ENCODE assay signal across 24 cellular contexts in the genomic region with DNA sequence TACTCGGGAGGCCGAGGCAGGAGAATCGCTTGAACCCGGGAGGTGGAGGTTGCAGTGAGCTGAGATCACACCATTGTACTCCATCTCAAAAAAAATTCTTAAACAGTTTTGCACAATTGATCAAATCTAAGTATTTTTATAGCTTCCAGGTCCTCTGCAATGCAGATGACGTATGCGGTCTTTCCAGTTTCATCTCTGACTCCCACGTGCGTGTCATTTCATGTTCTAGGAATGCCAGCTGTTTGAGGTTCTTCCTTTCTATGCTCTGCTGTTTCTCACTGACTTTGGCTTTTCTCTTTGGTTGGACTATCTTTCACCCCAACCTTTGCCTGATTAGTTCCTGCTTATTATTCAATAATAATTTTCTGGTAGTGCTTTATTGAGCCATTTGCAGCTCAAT. TPM values are rescaled to one million over a fixed set of nuclear protein-coding genes. Genes with fewer than 3 reads are reported as not detected.
"Had no signal": no experiment of that assay in that cellular context is flagged by ENCODE, and none has a peak within 500 bp of the region (broad histone marks: within the 10 kb centered on the region; RNA-seq: fewer than 3 reads in every experiment).

No MANE protein-coding gene starts in this region.

- H3K9me3 Mint-ChIP-seq: activated CD4-positive, alpha-beta T cell treated with anti-CD3 and anti-CD28 coated beads, Interleukin-2, amount 10 ng/mL, durations not matched to agents 24 days and 14 days; activated naive CD4-positive, alpha-beta T cell treated with anti-CD3 and anti-CD28 coated beads, Interleukin-2, amount 50 U/mL, for 72 hours; activated T-cell treated with anti-CD3 and anti-CD28 coated beads, Interleukin-2, amount 50 U/mL, for 72 hours; central memory CD8-positive, alpha-beta T cell; natural killer cell treated with Interleukin-12 subunit alpha and Interleukin-12 subunit beta and Interleukin-15 and Interleukin-18, amount 100 ng/mL, for 72 hours; stimulated activated naive CD8-positive, alpha-beta T cell treated with anti-CD3 and anti-CD28 coated beads, Interleukin-15, Interleukin-2, amounts not matched to agents 100 ng/mL and 50 ng/mL, for 24 hours; T-helper 2 cell treated with Interferon-gamma antibody and Interleukin-4, amounts not matched to agents 5 μg/mL and 100 μg/mL, for 36 hours had no signal

- H3K27ac ChIP-seq: body of pancreas, coronary artery, hepatocyte, spleen, testis had no signal

- H3K4me1 ChIP-seq: body of pancreas, spleen, testis had no signal

- H3K36me3 ChIP-seq: spleen had no signal

- H3K9me3 ChIP-seq: body of pancreas, spleen, testis had no signal

- H3K4me2 ChIP-seq: hepatocyte had no signal

- H3K27ac Mint-ChIP-seq: activated B cell treated with CpG ODN at 0.5 μM for 24 hours; activated CD4-positive, alpha-beta T cell treated with anti-CD3 and anti-CD28 coated beads, Interleukin-2, amount 10 ng/mL, durations not matched to agents 24 days and 14 days; activated CD8-positive, alpha-beta T cell treated with anti-CD3 and anti-CD28 coated beads, Interleukin-2, amount 10 ng/mL, durations not matched to agents 7 days and 5 days; activated naive CD4-positive, alpha-beta T cell treated with anti-CD3 and anti-CD28 coated beads, Interleukin-2, amount 50 U/mL, for 72 hours; activated T-cell treated with anti-CD3 and anti-CD28 coated beads, Interleukin-2, amount 50 U/mL, for 72 hours; natural killer cell treated with Interleukin-12 subunit alpha and Interleukin-12 subunit beta and Interleukin-15 and Interleukin-18, amount 100 ng/mL, for 72 hours; stimulated activated naive CD8-positive, alpha-beta T cell treated with anti-CD3 and anti-CD28 coated beads, Interleukin-15, Interleukin-2, amounts not matched to agents 100 ng/mL and 50 ng/mL, for 24 hours; T-helper 2 cell treated with Interferon-gamma antibody and Interleukin-4, amounts not matched to agents 5 μg/mL and 100 μg/mL, for 36 hours had no signal

- H3K4me3 Mint-ChIP-seq: activated B cell treated with CpG ODN at 0.5 μM for 24 hours; activated CD4-positive, alpha-beta T cell treated with anti-CD3 and anti-CD28 coated beads, Interleukin-2, amount 10 ng/mL, durations not matched to agents 24 days and 14 days; activated CD8-positive, alpha-beta T cell treated with anti-CD3 and anti-CD28 coated beads, Interleukin-2, amount 10 ng/mL, durations not matched to agents 7 days and 5 days; activated T-cell treated with anti-CD3 and anti-CD28 coated beads, Interleukin-2, amount 50 U/mL, for 72 hours; central memory CD8-positive, alpha-beta T cell; natural killer cell treated with Interleukin-12 subunit alpha and Interleukin-12 subunit beta and Interleukin-15 and Interleukin-18, amount 100 ng/mL, for 72 hours; stimulated activated naive CD8-positive, alpha-beta T cell treated with anti-CD3 and anti-CD28 coated beads, Interleukin-15, Interleukin-2, amounts not matched to agents 100 ng/mL and 50 ng/mL, for 24 hours; T-helper 2 cell treated with Interferon-gamma antibody and Interleukin-4, amounts not matched to agents 5 μg/mL and 100 μg/mL, for 36 hours had no signal

- H3K36me3 Mint-ChIP-seq: activated naive CD4-positive, alpha-beta T cell treated with anti-CD3 and anti-CD28 coated beads, Interleukin-2, amount 50 U/mL, for 72 hours; natural killer cell treated with Interleukin-12 subunit alpha and Interleukin-12 subunit beta and Interleukin-15 and Interleukin-18, amount 100 ng/mL, for 72 hours had no signal

- H3K79me2 ChIP-seq: hepatocyte had no signal

- H2AFZ ChIP-seq: hepatocyte had no signal

- H3K4me1 Mint-ChIP-seq: activated B cell treated with CpG ODN at 0.5 μM for 24 hours; activated CD4-positive, alpha-beta T cell treated with anti-CD3 and anti-CD28 coated beads, Interleukin-2, amount 10 ng/mL, durations not matched to agents 24 days and 14 days; central memory CD8-positive, alpha-beta T cell had no signal

- DNase-seq: activated B cell treated with CpG ODN at 0.5 μM for 24 hours; activated CD4-positive, alpha-beta T cell treated with anti-CD3 and anti-CD28 coated beads, Interleukin-2, amount 10 ng/mL, durations not matched to agents 24 days and 14 days; activated CD8-positive, alpha-beta memory T cell treated with anti-CD3 and anti-CD28 coated beads, Interleukin-2, amount 50 U/mL, for 4 hours; activated CD8-positive, alpha-beta T cell treated with anti-CD3 and anti-CD28 coated beads, Interleukin-2, amount 10 ng/mL, durations not matched to agents 7 days and 5 days; activated gamma-delta T cell; activated T-cell treated with anti-CD3 and anti-CD28 coated beads, Interleukin-2, amount 50 U/mL, for 72 hours; amniotic stem cell; body of pancreas; effector CD8-positive, alpha-beta T cell; kidney; left ventricle myocardium superior; mesenchymal stem cell; right cardiac atrium; spleen; testis had no signal

- H3K4me3 ChIP-seq: body of pancreas, coronary artery, hepatocyte, spleen, testis had no signal

- H3K27me3 ChIP-seq: body of pancreas, hepatocyte, spleen, testis had no signal

RNA-seq across cellular contexts. Expression of gene CHP2, which starts 16.2 kb away (rescaled TPM):
- total RNA-seq: activated B cell treated with CpG ODN at 0.5 μM for 24 hours; activated CD4-positive, alpha-beta T cell treated with anti-CD3 and anti-CD28 coated beads, Interleukin-2, amount 10 ng/mL, durations not matched to agents 24 days and 14 days; activated CD8-positive, alpha-beta T cell treated with anti-CD3 and anti-CD28 coated beads, Interleukin-2, amount 10 ng/mL, durations not matched to agents 7 days and 5 days; activated naive CD4-positive, alpha-beta T cell treated with anti-CD3 and anti-CD28 coated beads, Interleukin-2, amount 50 U/mL, for 72 hours; activated T-cell treated with anti-CD3 and anti-CD28 coated beads, Interleukin-2, amount 50 U/mL, for 72 hours; body of pancreas; epithelial cell of proximal tubule; kidney; left ventricle myocardium superior; natural killer cell treated with Interleukin-12 subunit alpha and Interleukin-12 subunit beta and Interleukin-15 and Interleukin-18, amount 100 ng/mL, for 72 hours; right cardiac atrium; spleen had no signal

RNA-seq across cellular contexts. Expression of gene ERN2, which starts 58.0 kb away (rescaled TPM):
- total RNA-seq: activated B cell treated with CpG ODN at 0.5 μM for 24 hours; activated CD4-positive, alpha-beta T cell treated with anti-CD3 and anti-CD28 coated beads, Interleukin-2, amount 10 ng/mL, durations not matched to agents 24 days and 14 days; activated CD8-positive, alpha-beta T cell treated with anti-CD3 and anti-CD28 coated beads, Interleukin-2, amount 10 ng/mL, durations not matched to agents 7 days and 5 days; activated naive CD4-positive, alpha-beta T cell treated with anti-CD3 and anti-CD28 coated beads, Interleukin-2, amount 50 U/mL, for 72 hours; kidney; left ventricle myocardium superior; natural killer cell treated with Interleukin-12 subunit alpha and Interleukin-12 subunit beta and Interleukin-15 and Interleukin-18, amount 100 ng/mL, for 72 hours; posterior vena cava; spleen had no signal
- polyA plus RNA-seq: right cardiac atrium had no signal
